Comparison of ENCODE assay signal across 8 cellular contexts in the genomic region with DNA sequence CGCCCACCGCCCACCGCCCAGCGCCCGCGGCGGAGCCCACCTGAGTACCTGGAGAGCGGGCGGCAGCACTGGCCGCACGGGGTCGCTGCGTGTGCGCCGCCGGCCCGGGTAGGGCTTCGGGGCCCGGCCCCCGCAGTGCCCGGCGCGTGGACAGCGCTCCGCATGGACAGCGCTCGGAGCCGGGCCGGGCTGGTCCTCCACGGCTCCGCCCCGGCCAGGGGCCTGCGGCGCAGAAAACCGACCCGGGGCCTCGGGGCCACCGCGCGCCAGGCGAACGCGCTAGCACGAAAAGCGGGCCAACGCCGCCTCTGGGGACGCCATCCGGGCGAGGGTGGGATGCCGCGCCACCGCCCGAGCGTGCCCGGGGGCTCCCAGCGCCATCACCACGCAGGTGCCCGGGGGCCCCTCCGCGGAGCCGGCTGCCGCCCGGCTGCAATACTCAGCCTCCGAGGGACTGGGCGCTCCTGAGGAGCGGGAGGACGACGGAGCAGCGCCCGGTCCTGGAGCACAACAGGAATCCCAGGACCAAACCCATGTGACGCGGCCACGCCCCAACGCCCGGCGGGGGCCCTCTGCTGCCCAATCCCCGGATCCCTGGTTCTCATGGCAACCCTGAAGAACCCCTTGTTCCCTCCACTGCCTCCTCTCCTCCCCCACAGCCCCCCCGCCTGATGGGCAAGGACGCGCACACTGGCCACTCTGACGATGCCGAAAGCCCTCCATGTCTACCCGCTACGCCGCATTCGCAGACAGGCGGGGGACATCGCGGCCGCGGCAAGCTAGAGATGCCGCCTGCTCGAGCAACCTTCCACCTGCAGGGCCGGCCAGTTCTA. TPM values are rescaled to one million over a fixed set of nuclear protein-coding genes. Genes with fewer than 3 reads are reported as not detected.
DNase-seq lines count a peak whose midpoint lies in the region; ATAC-seq and TF ChIP-seq lines count a peak whose summit lies in the region.

Gene GRB10, minus strand, starts transcription at position 521 of the 833 bp plus-strand sequence. CDS start 50,574 bp downstream, outside the sequence.

- intact Hi-C loops in activated T-helper 2 cell treated with anti-CD3 and anti-CD28 coated beads, Interferon-gamma antibody, Interleukin-2, Interleukin-4, amounts not matched to agents 10 μg/mL and 5 μg/mL and 100 μg/mL, durations not matched to agents 14 hours and 24 hours and 36 hours (cut with micrococcal nuclease), result loop anchor here (5.0 kb wide), 1 partner anchor 285 kb away; no protein-coding TSS in a partner anchor

- no peaks in the 10 kb centered on the region for H3K36me3 Mint-ChIP-seq in activated T-helper 2 cell treated with anti-CD3 and anti-CD28 coated beads, Interferon-gamma antibody, Interleukin-2, Interleukin-4, amounts not matched to agents 10 μg/mL and 5 μg/mL and 100 μg/mL, durations not matched to agents 14 hours and 24 hours and 36 hours (ENCODE audit: low read depth)
- H3K36me3 Mint-ChIP-seq in neural crest cell (ENCODE audit: low read depth), result peaks cover 27% of the 10 kb centered on the region

- ATAC-seq in GM19328 (IDR thresholded peaks at IDR 0.05; ENCODE audit: unreplicated experiment), result no peak

- DNase-seq in AG04449 (ENCODE audit: low read depth, low spot score) (no peak), HK-2 (ENCODE audit: unreplicated experiment) (peak; percentile 34), glomerular endothelial cell (ENCODE audit: extremely low read depth, low read depth, low spot score) (no peak), neural crest cell (ENCODE audit: low read depth, low spot score) (peak; percentile 59), islet precursor cell (no peak), NOMO-1 treated with dmso at 0.1 percent for 144 hours (lab: John Stamatoyannopoulos, UW; ENCODE audit: unreplicated experiment) (no peak)
- no peak for DNase-seq in activated T-helper 2 cell treated with anti-CD3 and anti-CD28 coated beads, Interferon-gamma antibody, Interleukin-2, Interleukin-4, amounts not matched to agents 10 μg/mL and 5 μg/mL and 100 μg/mL, durations not matched to agents 14 hours and 24 hours and 36 hours (ENCODE audit: low spot score)

- H3K4me3 Mint-ChIP-seq in activated T-helper 2 cell treated with anti-CD3 and anti-CD28 coated beads, Interferon-gamma antibody, Interleukin-2, Interleukin-4, amounts not matched to agents 10 μg/mL and 5 μg/mL and 100 μg/mL, durations not matched to agents 14 hours and 24 hours and 36 hours (ENCODE audit: low read depth), result peak within 1 kb of the TSS; percentile 63
- H3K4me3 Mint-ChIP-seq in neural crest cell, result peak within 1 kb of the TSS; percentile 85

- POLR2A ChIA-PET in AG04449 (lab: Yijun Ruan, JAX), result no interaction called here

- CTCF ChIA-PET in AG04449 (lab: Yijun Ruan, JAX), result interaction anchor here (0.7 to 1.0 kb wide), 2 partner anchors 11 to 125 kb away, joined by 3 read pairs; no protein-coding TSS in a partner anchor

- peak; percentile 34 for TF ChIP-seq CTCF in AG04449 (IDR thresholded peaks at IDR 0.05; ENCODE audit: insufficient read depth, low read length, missing control alignments)
- peak; percentile 44 for TF ChIP-seq CTCF in neural crest cell (conservative IDR thresholded peaks at IDR 0.05)

- peaks cover 15% of the 10 kb centered on the region for H3K4me1 Mint-ChIP-seq in activated T-helper 2 cell treated with anti-CD3 and anti-CD28 coated beads, Interferon-gamma antibody, Interleukin-2, Interleukin-4, amounts not matched to agents 10 μg/mL and 5 μg/mL and 100 μg/mL, durations not matched to agents 14 hours and 24 hours and 36 hours (ENCODE audit: low read depth)
- peaks cover 70% of the 10 kb centered on the region for H3K4me1 Mint-ChIP-seq in neural crest cell

- H3K9me3 Mint-ChIP-seq in activated T-helper 2 cell treated with anti-CD3 and anti-CD28 coated beads, Interferon-gamma antibody, Interleukin-2, Interleukin-4, amounts not matched to agents 10 μg/mL and 5 μg/mL and 100 μg/mL, durations not matched to agents 14 hours and 24 hours and 36 hours, result no peaks in the 10 kb centered on the region
- peaks cover 5% of the 10 kb centered on the region for H3K9me3 Mint-ChIP-seq in neural crest cell

- peak within 1 kb of the TSS; percentile 52 for H3K4me3 ChIP-seq in AG04449 (ENCODE audit: low read depth, low read length)

- H3K27me3 Mint-ChIP-seq in activated T-helper 2 cell treated with anti-CD3 and anti-CD28 coated beads, Interferon-gamma antibody, Interleukin-2, Interleukin-4, amounts not matched to agents 10 μg/mL and 5 μg/mL and 100 μg/mL, durations not matched to agents 14 hours and 24 hours and 36 hours (ENCODE audit: low read depth), result peaks cover 41% of the 10 kb centered on the region
- H3K27me3 Mint-ChIP-seq in neural crest cell (ENCODE audit: low read depth), result no peaks in the 10 kb centered on the region

- H3K27ac Mint-ChIP-seq in activated T-helper 2 cell treated with anti-CD3 and anti-CD28 coated beads, Interferon-gamma antibody, Interleukin-2, Interleukin-4, amounts not matched to agents 10 μg/mL and 5 μg/mL and 100 μg/mL, durations not matched to agents 14 hours and 24 hours and 36 hours, result no peak within 1 kb of the TSS
- H3K27ac Mint-ChIP-seq in neural crest cell (ENCODE audit: unreplicated experiment), result peak within 1 kb of the TSS; percentile 89

RNA-seq across cellular contexts. Expression of gene GRB10, which starts in this region (rescaled TPM):
- total RNA-seq in activated T-helper 2 cell treated with anti-CD3 and anti-CD28 coated beads, Interferon-gamma antibody, Interleukin-2, Interleukin-4, amounts not matched to agents 10 μg/mL and 5 μg/mL and 100 μg/mL, durations not matched to agents 14 hours and 24 hours and 36 hours, result 2.3 and 2.4 TPM in 2 replicates
- 78.4 and 131 TPM in 2 replicates for total RNA-seq in glomerular endothelial cell
- 86.0 and 93.0 TPM in 2 replicates for total RNA-seq in neural crest cell

Comparison
In these comparisons a context has a peak if more than half of its experiments do, and no peak if none do; other contexts are left out.
1. RNA of gene GRB10 (total RNA-seq): 78.4 to 131 TPM in glomerular endothelial cell and 86.0 to 93.0 TPM in neural crest cell; 2.3 to 2.4 TPM in activated T-helper 2 cell treated with anti-CD3 and anti-CD28 coated beads, Interferon-gamma antibody, Interleukin-2, Interleukin-4, amounts not matched to agents 10 μg/mL and 5 μg/mL and 100 μg/mL, durations not matched to agents 14 hours and 24 hours and 36 hours; every median in the first group is over 10 times any median in the second.
2. DNase-seq: peak in HK-2 (single experiment) and neural crest cell (single experiment); none in AG04449 (single experiment), activated T-helper 2 cell treated with anti-CD3 and anti-CD28 coated beads, Interferon-gamma antibody, Interleukin-2, Interleukin-4, amounts not matched to agents 10 μg/mL and 5 μg/mL and 100 μg/mL, durations not matched to agents 14 hours and 24 hours and 36 hours (single experiment), glomerular endothelial cell (single experiment), islet precursor cell (single experiment) and NOMO-1 treated with dmso at 0.1 percent for 144 hours (single experiment).